ENCODE assay signal across 18 cellular contexts in genomic region chr4:23456864-23457263, GRCh38.
"Had no signal": no experiment of that assay in that cellular context is flagged by ENCODE, and none has a peak within 500 bp of the region (broad histone marks: within the 10 kb centered on the region; RNA-seq: fewer than 3 reads in every experiment).

No MANE protein-coding gene starts in this region.

- DNase-seq: KBM-7, MV-4-11, NCI-H1048, NCI-H1105, NCI-H1417, NCI-H146, NCI-H1694 treated with DMSO at 0.1 percent for 48 hours, NCI-H1930, NCI-H2081, NCI-H2107, NCI-H2227 treated with DMSO at 0.1 percent for 48 hours, NCI-H524, NCI-H69, NCI-H774, RPMI8226, SHP77 treated with DMSO at 0.1 percent for 48 hours, SJCRH30 had no signal

- H3K4me1 ChIP-seq: SJCRH30 had no signal

- H3K27ac ChIP-seq: SJCRH30 had no signal

- H3K36me3 ChIP-seq: SJCRH30 had no signal

- ATAC-seq: SK-N-SH treated with all-trans-retinoic acid at 6 μM for 48 hours had no signal

- H3K9me3 ChIP-seq: SJCRH30 had no signal

- H3K4me3 ChIP-seq: SJCRH30 had no signal

- H3K27me3 ChIP-seq: SJCRH30 had no signal
